12 cellular contexts compared by ENCODE assay signal in the genomic region with DNA sequence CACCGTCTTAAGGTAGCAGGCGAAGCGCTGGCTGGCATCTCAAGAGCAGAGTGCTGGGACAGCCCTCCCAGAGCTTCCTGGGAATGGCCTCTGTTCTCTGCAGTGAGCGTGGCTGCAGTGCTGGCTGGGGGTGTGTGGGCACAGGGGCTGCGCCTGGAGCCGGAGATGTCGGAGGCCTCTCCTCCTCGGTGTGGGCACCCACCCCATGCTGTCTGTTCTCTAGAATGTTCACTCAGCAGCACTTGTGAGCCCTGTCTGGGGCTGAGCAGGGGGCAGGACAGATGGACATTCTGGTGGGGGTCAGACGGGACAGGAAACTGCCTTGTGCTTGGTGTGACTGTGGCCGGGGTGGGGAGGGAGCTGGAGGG. TPM values are rescaled to one million over a fixed set of nuclear protein-coding genes. Genes with fewer than 3 reads are reported as not detected.
A peak's percentile ranks its signal among the peaks of the same experiment; 100 is the strongest.
DNase-seq lines count a peak whose midpoint lies in the region; ATAC-seq and TF ChIP-seq lines count a peak whose summit lies in the region.
"Had no signal": no experiment of that assay in that cellular context is flagged by ENCODE, and none has a peak within 500 bp of the region (broad histone marks: within the 10 kb centered on the region; RNA-seq: fewer than 3 reads in every experiment).

No MANE protein-coding gene starts in this region.

- ATAC-seq in HG03108 (IDR thresholded peaks at IDR 0.05; ENCODE audit: unreplicated experiment) (no peak), GM18909 (IDR thresholded peaks at IDR 0.05; ENCODE audit: poor library complexity, unreplicated experiment) (no peak), HG03457 (IDR thresholded peaks at IDR 0.05; ENCODE audit: unreplicated experiment) (no peak)

- peaks cover 57% of the 10 kb centered on the region for H3K4me1 ChIP-seq in CD4-positive, alpha-beta memory T cell (ENCODE audit: insufficient read depth, low read length)
- H3K4me1 ChIP-seq in NT2/D1 (ENCODE audit: insufficient read depth, insufficient read length) (peaks cover 65% of the 10 kb centered on the region), esophagus squamous epithelium (peaks cover 35 to 70% (median 52%) of the 10 kb centered on the region in 3 donors)
- H3K4me1 ChIP-seq: Caco-2 had no signal

- H3K36me3 ChIP-seq in CD4-positive, alpha-beta memory T cell (ENCODE audit: insufficient read depth, low read length): no peaks in the 10 kb centered on the region
- H3K36me3 ChIP-seq in NT2/D1 (ENCODE audit: insufficient read depth, insufficient read length, low read length) (peaks cover 25% of the 10 kb centered on the region), esophagus squamous epithelium (peaks cover 0 to 31% (median 9%) of the 10 kb centered on the region in 3 donors)

- H3K27me3 Mint-ChIP-seq in CD4-positive, alpha-beta memory T cell: no peaks in the 10 kb centered on the region
- no peaks in the 10 kb centered on the region for H3K27me3 Mint-ChIP-seq in progenitor cell of endocrine pancreas

- TF ChIP-seq POLR2A in esophagus squamous epithelium (IDR thresholded peaks at IDR 0.05): no peak

- H3K4me1 Mint-ChIP-seq in CD4-positive, alpha-beta memory T cell: peaks cover 14 to 61% (median 44%) of the 10 kb centered on the region in 4 donors
- H3K4me1 Mint-ChIP-seq in progenitor cell of endocrine pancreas (ENCODE audit: low read depth): peaks cover 21% of the 10 kb centered on the region

- no peak for DNase-seq in CD4-positive, alpha-beta memory T cell
- DNase-seq in NT2/D1 (ENCODE audit: low read depth, low spot score) (no peak), esophagus squamous epithelium (lab: John Stamatoyannopoulos, UW) (no peak), progenitor cell of endocrine pancreas (ENCODE audit: low spot score, unreplicated experiment) (no peak)
- DNase-seq: activated naive CD4-positive, alpha-beta T cell treated with anti-CD3 and anti-CD28 coated beads, Interleukin-2, amount 50 U/mL, for 16 hours; Caco-2; cerebellar nuclear complex; NCI-H1105 treated with DMSO at 0.1 percent for 48 hours; T-helper 9 cell had no signal

- no peaks in the 10 kb centered on the region for H3K9me3 ChIP-seq in CD4-positive, alpha-beta memory T cell (ENCODE audit: control insufficient read depth in 1 of 2, low read length in 2 of 2)
- H3K9me3 ChIP-seq in NT2/D1 (ENCODE audit: insufficient read depth, low read length) (no peaks in the 10 kb centered on the region), esophagus squamous epithelium (no peaks in the 10 kb centered on the region)
- H3K9me3 ChIP-seq: Caco-2 had no signal

- TF ChIP-seq CTCF in esophagus squamous epithelium (IDR thresholded peaks at IDR 0.05) (no peak), progenitor cell of endocrine pancreas (IDR thresholded peaks at IDR 0.05; ENCODE audit: unreplicated experiment) (no peak)

- H3K9me3 Mint-ChIP-seq in CD4-positive, alpha-beta memory T cell: peaks cover 0 to 2% (median 0%) of the 10 kb centered on the region in 8 donors
- H3K9me3 Mint-ChIP-seq in progenitor cell of endocrine pancreas (ENCODE audit: low read depth): no peaks in the 10 kb centered on the region

- POLR2A ChIA-PET in CD4-positive, alpha-beta memory T cell (lab: Charles Lee; ENCODE audit: partially characterized antibody): interaction anchor here (1.1 to 1.8 kb wide), 2 partner anchors 14 to 76 kb away, joined by 3 to 6 read pairs; no protein-coding TSS in a partner anchor

- CTCF ChIA-PET in CD4-positive, alpha-beta memory T cell (lab: Charles Lee; ENCODE audit: partially characterized antibody): interaction anchor here (1.2 kb wide), 1 partner anchor 90 kb away, joined by 4 read pairs; no protein-coding TSS in a partner anchor

- H3K27ac ChIP-seq in CD4-positive, alpha-beta memory T cell (ENCODE audit: low read depth, low read length): no peak overlapping the region
- peak overlapping the region in 3 of 4 donors; percentile 21 to 52 (median 35) for H3K27ac ChIP-seq in esophagus squamous epithelium

- H3K27ac Mint-ChIP-seq in CD4-positive, alpha-beta memory T cell: peak overlapping the region in 5 of 7 donors; percentile 20 to 87 (median 63)
- peak overlapping the region; percentile 64 for H3K27ac Mint-ChIP-seq in progenitor cell of endocrine pancreas

- peaks cover 0 to 4% of the 10 kb centered on the region in 2 donors for H3K36me3 Mint-ChIP-seq in CD4-positive, alpha-beta memory T cell
- no peaks in the 10 kb centered on the region for H3K36me3 Mint-ChIP-seq in progenitor cell of endocrine pancreas (ENCODE audit: insufficient read depth)

- H3K4me3 Mint-ChIP-seq in CD4-positive, alpha-beta memory T cell: peak overlapping the region in 4 of 8 donors; percentile 10 to 70 (median 50)
- no peak overlapping the region for H3K4me3 Mint-ChIP-seq in progenitor cell of endocrine pancreas (ENCODE audit: low read depth)

- intact Hi-C loops in CD4-positive, alpha-beta memory T cell (cut with micrococcal nuclease): no loop called here
- intact Hi-C loops in esophagus squamous epithelium (cut with DNase I): no loop called here

- peak overlapping the region; percentile 44 for H3K9ac ChIP-seq in NT2/D1 (ENCODE audit: insufficient read length, low read depth)

- H3K4me3 ChIP-seq in CD4-positive, alpha-beta memory T cell (ENCODE audit: low read length in 2 of 2): no peak overlapping the region
- H3K4me3 ChIP-seq in NT2/D1 (ENCODE audit: insufficient read length, low read depth): no peak overlapping the region
- H3K4me3 ChIP-seq in esophagus squamous epithelium: no peak overlapping the region

- no peaks in the 10 kb centered on the region for H3K27me3 ChIP-seq in CD4-positive, alpha-beta memory T cell (ENCODE audit: insufficient read depth, low read length)
- H3K27me3 ChIP-seq in NT2/D1 (ENCODE audit: insufficient read depth, insufficient read length) (peaks cover 11% of the 10 kb centered on the region), esophagus squamous epithelium (no peaks in the 10 kb centered on the region)

- WGBS in esophagus squamous epithelium, 2 donors: 54% methylated on average over 4 of the region's 10 CpGs; no CpG with 5 or more reads in 1 of the 2 donors

RNA-seq across cellular contexts. Expression of gene FBRSL1, which starts 15.9 kb away (rescaled TPM):
- 100 to 1,000 TPM in 1 of 2 experiments, 10 to 100 TPM in 1; 97.3 to 101 TPM for total RNA-seq in CD4-positive, alpha-beta memory T cell
- polyA plus RNA-seq in CD4-positive, alpha-beta memory T cell: 1 to 10 TPM in 1 of 2 donors, not detected in 1; 3.1 TPM
- total RNA-seq in esophagus squamous epithelium (10 to 100 TPM in 3 of 4 donors, 1 to 10 TPM in 1; 5.9 to 34.3 (median 23.4) TPM), progenitor cell of endocrine pancreas (195 and 199 TPM in 2 replicates)
